8 cellular contexts compared by ENCODE assay signal in genomic region chr12:46386877-46387629, GRCh38. TPM values are rescaled to one million over a fixed set of nuclear protein-coding genes. Genes with fewer than 3 reads are reported as not detected.
DNase-seq lines count a peak whose midpoint lies in the region; ATAC-seq, FAIRE-seq and TF ChIP-seq lines count a peak whose summit lies in the region.

No MANE protein-coding gene starts in this region.

- ATAC-seq in activated T-cell treated with anti-CD3 and anti-CD28 coated beads, Interleukin-2, amount 50 U/mL, for 72 hours (replicated peaks in 1 of 2): no peak
- no peak for ATAC-seq in activated T-cell treated with anti-CD3 and anti-CD28 coated beads, Interleukin-2, amount 50 U/mL, for 4 hours
- ATAC-seq in HG03469 (IDR thresholded peaks at IDR 0.05; ENCODE audit: unreplicated experiment) (peak; percentile 20), HG02973 (IDR thresholded peaks at IDR 0.05; ENCODE audit: unreplicated experiment) (no peak), HG03175 (IDR thresholded peaks at IDR 0.05; ENCODE audit: unreplicated experiment) (no peak)
- no peak for ATAC-seq in activated CD8-positive, alpha-beta T cell treated with anti-CD3 and anti-CD28 coated beads, Interleukin-2, amount 10 ng/mL, durations not matched to agents 7 days and 5 days

- DNase-seq in activated T-cell treated with anti-CD3 and anti-CD28 coated beads, Interleukin-2, amount 50 U/mL, for 72 hours: no peak
- no peak for DNase-seq in activated T-cell treated with anti-CD3 and anti-CD28 coated beads, Interleukin-2, amount 50 U/mL, for 4 hours
- DNase-seq in activated CD8-positive, alpha-beta T cell treated with anti-CD3 and anti-CD28 coated beads, Interleukin-2, amount 10 ng/mL, durations not matched to agents 7 days and 5 days: no peak
- DNase-seq in keratinocyte (ENCODE audit: low read depth, low spot score): no peak
- peak; percentile 51 to 54 for DNase-seq in uterus

- H3K9ac ChIP-seq in keratinocyte (ENCODE audit: control insufficient read depth, extremely low read depth, insufficient read depth, low read length): peak overlapping the region; percentile 78

- H3K4me1 Mint-ChIP-seq in activated T-cell treated with anti-CD3 and anti-CD28 coated beads, Interleukin-2, amount 50 U/mL, for 72 hours (ENCODE audit: low read depth): peaks cover 71% of the 10 kb centered on the region
- H3K4me1 Mint-ChIP-seq in activated T-cell treated with anti-CD3 and anti-CD28 coated beads, Interleukin-2, amount 50 U/mL, for 4 hours (ENCODE audit: low read depth): peaks cover 38% of the 10 kb centered on the region
- H3K4me1 Mint-ChIP-seq in activated CD8-positive, alpha-beta T cell treated with anti-CD3 and anti-CD28 coated beads, Interleukin-2, amount 10 ng/mL, durations not matched to agents 7 days and 5 days (ENCODE audit: low read depth): peaks cover 67% of the 10 kb centered on the region

- peak overlapping the region; percentile 84 for H3K4me2 ChIP-seq in keratinocyte (ENCODE audit: control insufficient read depth, extremely low read depth, insufficient read depth, low read depth, low read length)

- no peaks in the 10 kb centered on the region for H3K27me3 Mint-ChIP-seq in activated T-cell treated with anti-CD3 and anti-CD28 coated beads, Interleukin-2, amount 50 U/mL, for 72 hours (ENCODE audit: low read depth)
- no peaks in the 10 kb centered on the region for H3K27me3 Mint-ChIP-seq in activated T-cell treated with anti-CD3 and anti-CD28 coated beads, Interleukin-2, amount 50 U/mL, for 4 hours (ENCODE audit: low read depth)
- no peaks in the 10 kb centered on the region for H3K27me3 Mint-ChIP-seq in activated CD8-positive, alpha-beta T cell treated with anti-CD3 and anti-CD28 coated beads, Interleukin-2, amount 10 ng/mL, durations not matched to agents 7 days and 5 days (ENCODE audit: low read depth)

- CTCF ChIA-PET in activated CD8-positive, alpha-beta T cell treated with anti-CD3 and anti-CD28 coated beads, Interleukin-2, amount 10 ng/mL, durations not matched to agents 7 days and 5 days (lab: Charles Lee): interaction anchor here (1.1 to 1.9 kb wide), 7 partner anchors 11 to 274 kb away, joined by 3 to 5 read pairs (median 4); no protein-coding TSS in a partner anchor

- H3K9me1 ChIP-seq in keratinocyte (ENCODE audit: control insufficient read depth, extremely low read depth, insufficient read depth, low read length): no peaks in the 10 kb centered on the region

- H2AFZ ChIP-seq in keratinocyte (ENCODE audit: control insufficient read depth, low read length): peak overlapping the region; percentile 44

- dilution Hi-C loops in keratinocyte (cut with MboI; ENCODE audit: extremely low pct_ligation_motif_present, low sequenced_read_pairs): no loop called here

- TF ChIP-seq CTCF in keratinocyte (optimal IDR thresholded peaks at IDR 0.05 in 1 of 3, IDR thresholded peaks at IDR 0.05 in 1 of 3, conservative IDR thresholded peaks at IDR 0.05 in 1 of 3; ENCODE audit: extremely low read depth in 1 of 3, insufficient read depth in 2 of 3, low read length in 3 of 3) (no peak), uterus (IDR thresholded peaks at IDR 0.05) (no peak)

- peaks cover 0 to 3% of the 10 kb centered on the region in 2 donors for H3K36me3 Mint-ChIP-seq in activated T-cell treated with anti-CD3 and anti-CD28 coated beads, Interleukin-2, amount 50 U/mL, for 72 hours (ENCODE audit: insufficient read depth in 2 of 2)
- H3K36me3 Mint-ChIP-seq in activated T-cell treated with anti-CD3 and anti-CD28 coated beads, Interleukin-2, amount 50 U/mL, for 4 hours (ENCODE audit: insufficient read depth): peaks cover 9% of the 10 kb centered on the region
- peaks cover 19% of the 10 kb centered on the region for H3K36me3 Mint-ChIP-seq in activated CD8-positive, alpha-beta T cell treated with anti-CD3 and anti-CD28 coated beads, Interleukin-2, amount 10 ng/mL, durations not matched to agents 7 days and 5 days (ENCODE audit: low read depth)

- H3K27me3 ChIP-seq in keratinocyte (ENCODE audit: control insufficient read depth, extremely low read depth, insufficient read depth, low read length) (no peaks in the 10 kb centered on the region), uterus (no peaks in the 10 kb centered on the region)

- H3K27ac ChIP-seq in keratinocyte (ENCODE audit: control insufficient read depth, insufficient read depth, low read length) (peak overlapping the region; percentile 96), uterus (peak overlapping the region; percentile 100)

- peaks cover 83% of the 10 kb centered on the region for H3K4me1 ChIP-seq in keratinocyte (ENCODE audit: control insufficient read depth, extremely low read depth, insufficient read depth, low read length)
- peaks cover 3 to 20% of the 10 kb centered on the region in 2 donors for H3K4me1 ChIP-seq in uterus

- no peaks in the 10 kb centered on the region for H3K9me3 Mint-ChIP-seq in activated T-cell treated with anti-CD3 and anti-CD28 coated beads, Interleukin-2, amount 50 U/mL, for 72 hours
- no peaks in the 10 kb centered on the region for H3K9me3 Mint-ChIP-seq in activated T-cell treated with anti-CD3 and anti-CD28 coated beads, Interleukin-2, amount 50 U/mL, for 4 hours
- no peaks in the 10 kb centered on the region for H3K9me3 Mint-ChIP-seq in activated CD8-positive, alpha-beta T cell treated with anti-CD3 and anti-CD28 coated beads, Interleukin-2, amount 10 ng/mL, durations not matched to agents 7 days and 5 days (ENCODE audit: insufficient read depth)

- intact Hi-C loops in uterus (cut with DNase I; ENCODE audit: low total_unique reads): no loop called here

- H3K27ac Mint-ChIP-seq in activated T-cell treated with anti-CD3 and anti-CD28 coated beads, Interleukin-2, amount 50 U/mL, for 72 hours: no peak overlapping the region
- H3K27ac Mint-ChIP-seq in activated CD8-positive, alpha-beta T cell treated with anti-CD3 and anti-CD28 coated beads, Interleukin-2, amount 10 ng/mL, durations not matched to agents 7 days and 5 days: peak overlapping the region; percentile 77

- peaks cover 3% of the 10 kb centered on the region for H3K79me2 ChIP-seq in keratinocyte (ENCODE audit: control insufficient read depth, insufficient read depth, low read length)

- H3K36me3 ChIP-seq in keratinocyte (ENCODE audit: control insufficient read depth in 2 of 2, extremely low read depth in 1 of 2, insufficient read depth in 2 of 2, low read length in 2 of 2): peaks cover 0 to 3% of the 10 kb centered on the region in 2 experiments
- no peaks in the 10 kb centered on the region for H3K36me3 ChIP-seq in uterus

- H4K20me1 ChIP-seq in keratinocyte (ENCODE audit: control insufficient read depth, extremely low read depth, insufficient read depth, low read length): no peaks in the 10 kb centered on the region

- FAIRE-seq in keratinocyte (lab: Jason Lieb, UNC): no peak

- peak overlapping the region; percentile 35 to 55 for H3K4me3 Mint-ChIP-seq in activated T-cell treated with anti-CD3 and anti-CD28 coated beads, Interleukin-2, amount 50 U/mL, for 72 hours
- H3K4me3 Mint-ChIP-seq in activated T-cell treated with anti-CD3 and anti-CD28 coated beads, Interleukin-2, amount 50 U/mL, for 4 hours: no peak overlapping the region
- H3K4me3 Mint-ChIP-seq in activated CD8-positive, alpha-beta T cell treated with anti-CD3 and anti-CD28 coated beads, Interleukin-2, amount 10 ng/mL, durations not matched to agents 7 days and 5 days: peak overlapping the region; percentile 58

- POLR2A ChIA-PET in activated CD8-positive, alpha-beta T cell treated with anti-CD3 and anti-CD28 coated beads, Interleukin-2, amount 10 ng/mL, durations not matched to agents 7 days and 5 days (lab: Charles Lee): interaction anchor here (0.7 to 2.1 kb wide), 7 partner anchors 16 to 395 kb away, joined by 3 to 8 read pairs (median 4); partner anchors contain the start of gene SLC38A1

- H3K4me3 ChIP-seq in keratinocyte (ENCODE audit: control insufficient read depth in 2 of 3, extremely low read depth in 1 of 3, insufficient read depth in 2 of 3, low read depth in 1 of 3, low read length in 3 of 3): peak overlapping the region; percentile 4 to 67 (median 51)
- H3K4me3 ChIP-seq in uterus: peak overlapping the region; percentile 0 to 15

- H3K9me3 ChIP-seq in keratinocyte (ENCODE audit: control insufficient read depth, low read depth, low read length) (no peaks in the 10 kb centered on the region), uterus (no peaks in the 10 kb centered on the region)

- no peak for TF ChIP-seq POLR2A in uterus (IDR thresholded peaks at IDR 0.05)

RNA-seq across cellular contexts. Expression of gene SLC38A2, which starts 14.5 kb away (rescaled TPM):
- total RNA-seq in activated T-cell treated with anti-CD3 and anti-CD28 coated beads, Interleukin-2, amount 50 U/mL, for 72 hours: 100 to 1,000 TPM; 481 to 496 TPM
- 100 to 1,000 TPM; 164 to 214 (median 175) TPM for total RNA-seq in activated T-cell treated with anti-CD3 and anti-CD28 coated beads, Interleukin-2, amount 50 U/mL, for 4 hours
- total RNA-seq in activated CD8-positive, alpha-beta T cell treated with anti-CD3 and anti-CD28 coated beads, Interleukin-2, amount 10 ng/mL, durations not matched to agents 7 days and 5 days: 100 to 1,000 TPM; 194 to 200 TPM
- 213 to 577 TPM (median 375 TPM) in 3 replicates for polyA plus RNA-seq in keratinocyte
- 528 TPM for polyA plus RNA-seq in keratinocyte (2011; ENCODE audit: low read depth)
- polyA plus RNA-seq in keratinocyte (2011; cell fraction: cytosol; rRNA removed): 64.1 and 143 TPM in 2 replicates
- 720 and 1,040 TPM in 2 replicates for polyA plus RNA-seq in keratinocyte (2011; cell fraction: nucleus; rRNA removed)
- polyA plus RNA-seq in keratinocyte (2012; ENCODE audit: low replicate concordance): 229 and 376 TPM in 2 replicates
- polyA minus RNA-seq in keratinocyte: 238 to 790 TPM (median 512 TPM) in 3 replicates
- polyA minus RNA-seq in keratinocyte (2011; cell fraction: cytosol; rRNA and poly(A)+ RNA removed): 139 TPM
- polyA minus RNA-seq in keratinocyte (2011; cell fraction: nucleus; rRNA and poly(A)+ RNA removed): 1,093 and 1,815 TPM in 2 replicates
- 100 to 1,000 TPM; 234 to 487 (median 372) TPM for total RNA-seq in uterus

Comparison
In these comparisons a context has a peak if more than half of its experiments do, and no peak if none do; other contexts are left out.
1. DNase-seq: peak in uterus (2 of 2); none in activated T-cell treated with anti-CD3 and anti-CD28 coated beads, Interleukin-2, amount 50 U/mL, for 72 hours (0 of 2), activated T-cell treated with anti-CD3 and anti-CD28 coated beads, Interleukin-2, amount 50 U/mL, for 4 hours (single experiment), activated CD8-positive, alpha-beta T cell treated with anti-CD3 and anti-CD28 coated beads, Interleukin-2, amount 10 ng/mL, durations not matched to agents 7 days and 5 days (single experiment) and keratinocyte (single experiment).